Comparison of ENCODE assay signal across 8 cellular contexts in genomic region chr17:82098169-82098938, GRCh38. TPM values are rescaled to one million over a fixed set of nuclear protein-coding genes. Genes with fewer than 3 reads are reported as not detected.
A peak's percentile ranks its signal among the peaks of the same experiment; 100 is the strongest.
DNase-seq lines count a peak whose midpoint lies in the region; ATAC-seq and TF ChIP-seq lines count a peak whose summit lies in the region.

FASN (minus strand) TSS chr17:82098236; CDS start chr17:82096445, 1,791 bp downstream.

- H3K27me3 ChIP-seq in GM06990 (replicated peaks; ENCODE audit: control insufficient read depth, insufficient read depth, low read length), result no peaks in the 10 kb centered on the region
- H3K27me3 ChIP-seq in testis, result no peaks in the 10 kb centered on the region

- 1% methylated on average over 18 to 28 of the region's 124 CpGs for WGBS in testis, 2 donors

- in situ Hi-C loops in SK-MEL-5 (cut with HindIII; ENCODE audit: low pct_unique_long_range_greater_than_20kb, low sequenced_read_pairs), result no loop called here

- H3K4me3 ChIP-seq in GM06990 (replicated peaks; ENCODE audit: low read depth, low read length), result peak within 1 kb of the TSS; percentile 87
- H3K4me3 ChIP-seq in HFF-Myc (replicated peaks; ENCODE audit: low read depth, low read length), result peak within 1 kb of the TSS; percentile 96
- peak within 1 kb of the TSS; percentile 76 to 86 for H3K4me3 ChIP-seq in testis

- peaks cover 14% of the 10 kb centered on the region for H3K4me1 Mint-ChIP-seq in activated naive CD4-positive, alpha-beta T cell treated with anti-CD3 and anti-CD28 coated beads for 36 hours (ENCODE audit: low read depth)

- peaks cover 10% of the 10 kb centered on the region for H3K36me3 Mint-ChIP-seq in activated naive CD4-positive, alpha-beta T cell treated with anti-CD3 and anti-CD28 coated beads for 36 hours (ENCODE audit: low read depth)

- peak within 1 kb of the TSS; percentile 84 to 95 for H3K27ac ChIP-seq in testis

- CTCF ChIA-PET in activated naive CD4-positive, alpha-beta T cell treated with anti-CD3 and anti-CD28 coated beads for 36 hours (lab: Charles Lee), result interaction anchor here (0.6 to 1.1 kb wide), 4 partner anchors 12 to 68 kb away, joined by 3 to 4 read pairs (median 4); no protein-coding TSS in a partner anchor

- intact Hi-C loops in activated naive CD4-positive, alpha-beta T cell treated with anti-CD3 and anti-CD28 coated beads for 36 hours (cut with micrococcal nuclease), result loop anchor here (1.0 to 2.0 kb wide), 12 partner anchors 8 to 238 kb away; partner anchors contain the start of genes DCXR, DUS1L, LRRC45 and P4HB
- intact Hi-C loops in testis (cut with DNase I; ENCODE audit: low total_unique reads), result no loop called here

- TF ChIP-seq CTCF in GM06990 (IDR thresholded peaks at IDR 0.05; ENCODE audit: insufficient read depth, low read length, poor library complexity, severe bottlenecking), result peak; percentile 44
- TF ChIP-seq CTCF in HFF-Myc (IDR thresholded peaks at IDR 0.05; ENCODE audit: low read depth, low read length, missing control alignments), result peak; percentile 4
- no peak for TF ChIP-seq CTCF in omental fat pad (IDR thresholded peaks at IDR 0.05)
- no peak for TF ChIP-seq CTCF in testis (IDR thresholded peaks at IDR 0.05)

- peak; percentile 98 for DNase-seq in GM06990 (ENCODE audit: extremely low read depth, insufficient read length)
- DNase-seq in HFF-Myc (ENCODE audit: extremely low read depth, low read depth), result peak; percentile 66
- peak; percentile 91 for DNase-seq in MV-4-11 (lab: John Stamatoyannopoulos, UW)
- peak; percentile 99 for DNase-seq in SK-MEL-5 (ENCODE audit: low read depth, low spot score)
- DNase-seq in activated naive CD4-positive, alpha-beta T cell treated with anti-CD3 and anti-CD28 coated beads for 36 hours, result peak; percentile 94
- DNase-seq in globus pallidus (ENCODE audit: low spot score), result peak; percentile 94
- peak; percentile 79 for DNase-seq in omental fat pad (ENCODE audit: low spot score)
- DNase-seq in testis, result peak; percentile 96

- H3K9me3 ChIP-seq in testis, result no peaks in the 10 kb centered on the region

- H3K27ac Mint-ChIP-seq in activated naive CD4-positive, alpha-beta T cell treated with anti-CD3 and anti-CD28 coated beads for 36 hours, result peak within 1 kb of the TSS; percentile 63

- peak; percentile 95 for TF ChIP-seq POLR2A in testis (IDR thresholded peaks at IDR 0.05)

- peaks cover 26% of the 10 kb centered on the region for H3K36me3 ChIP-seq in GM06990 (ENCODE audit: control insufficient read depth, insufficient read depth, low read length)
- H3K36me3 ChIP-seq in testis (ENCODE audit: low read depth, missing control alignments), result no peaks in the 10 kb centered on the region

- H3K27me3 Mint-ChIP-seq in activated naive CD4-positive, alpha-beta T cell treated with anti-CD3 and anti-CD28 coated beads for 36 hours (ENCODE audit: low read depth), result no peaks in the 10 kb centered on the region

- peak; percentile 86 for ATAC-seq in omental fat pad (ENCODE audit: low FRiP score)

- H3K4me3 Mint-ChIP-seq in activated naive CD4-positive, alpha-beta T cell treated with anti-CD3 and anti-CD28 coated beads for 36 hours, result peak within 1 kb of the TSS; percentile 75

- H3K9me3 Mint-ChIP-seq in activated naive CD4-positive, alpha-beta T cell treated with anti-CD3 and anti-CD28 coated beads for 36 hours, result no peaks in the 10 kb centered on the region

- peaks cover 32% of the 10 kb centered on the region for H3K4me1 ChIP-seq in testis

RNA-seq across cellular contexts. Expression of gene FASN, which starts in this region (rescaled TPM):
- total RNA-seq in SK-MEL-5 (2014; rRNA removed; shearing (Covaris generic)), result 147 and 184 TPM in 2 replicates
- 447 and 551 TPM in 2 replicates for polyA plus RNA-seq in SK-MEL-5 (2015; cell fraction: cytosol; rRNA removed)
- 411 and 464 TPM in 2 replicates for polyA plus RNA-seq in SK-MEL-5 (2015; cell fraction: nucleus; rRNA removed)
- total RNA-seq in activated naive CD4-positive, alpha-beta T cell treated with anti-CD3 and anti-CD28 coated beads for 36 hours, result 100 to 1,000 TPM; 183 to 195 TPM
- total RNA-seq in omental fat pad (1,000 to 10,000 TPM in 1 of 4 donors, 100 to 1,000 TPM in 3; 313 to 1,522 (median 467) TPM), testis (10 to 100 TPM; 76.2 to 93.0 TPM)
- 47.6 TPM for polyA plus RNA-seq in testis (ENCODE audit: insufficient read depth, low read depth, low replicate concordance)

Comparison
In these comparisons a context has a peak if more than half of its experiments do, and no peak if none do; other contexts are left out.
1. Peak in every context shown above with its lines: DNase-seq, ATAC-seq, H3K4me3 ChIP-seq and H3K27ac ChIP-seq.
2. CTCF ChIP-seq: peak in GM06990 (single experiment) and HFF-Myc (single experiment); none in omental fat pad (0 of 3) and testis (0 of 3).